ENCODE assay signal across 8 cellular contexts in genomic region chr10:110387983-110388681, GRCh38.
A peak's percentile ranks its signal among the peaks of the same experiment; 100 is the strongest.
DNase-seq lines count a peak whose midpoint lies in the region; ATAC-seq and TF ChIP-seq lines count a peak whose summit lies in the region.

No MANE protein-coding gene starts in this region.

- no peaks in the 10 kb centered on the region for H3K36me3 ChIP-seq in WERI-Rb-1

- no peaks in the 10 kb centered on the region for H3K36me3 Mint-ChIP-seq in nephron (ENCODE audit: low read depth)

- no peaks in the 10 kb centered on the region for H3K9me3 ChIP-seq in WERI-Rb-1 (ENCODE audit: severe bottlenecking)

- peak overlapping the region; percentile 62 for H3K27ac ChIP-seq in WERI-Rb-1

- H3K4me1 Mint-ChIP-seq in nephron: peaks cover 34% of the 10 kb centered on the region

- no peaks in the 10 kb centered on the region for H3K9me3 Mint-ChIP-seq in nephron

- TF ChIP-seq CTCF in WERI-Rb-1 (IDR thresholded peaks at IDR 0.05; ENCODE audit: low read depth, low read length) (no peak), nephron (IDR thresholded peaks at IDR 0.05; ENCODE audit: unreplicated experiment in 3 of 3) (no peak)

- H3K27me3 Mint-ChIP-seq in nephron (ENCODE audit: low read depth): peaks cover 13% of the 10 kb centered on the region

- DNase-seq in WERI-Rb-1 (peak; percentile 29), DMS153 treated with DMSO at 0.1 percent for 48 hours (lab: John Stamatoyannopoulos, UW; ENCODE audit: unreplicated experiment) (no peak), Ammon's horn (ENCODE audit: low spot score) (no peak), Right ventricle myocardium superior (no peak), dedifferentiated amniotic fluid mesenchymal stem cell (ENCODE audit: extremely low spot score) (no peak)

- peak overlapping the region in 2 of 3 experiments; percentile 19 to 22 for H3K27ac Mint-ChIP-seq in nephron

- peak; percentile 84 for ATAC-seq in GM18873 (IDR thresholded peaks at IDR 0.05; ENCODE audit: low FRiP score, unreplicated experiment)
- peak; percentile 80 for ATAC-seq in HG02763 (IDR thresholded peaks at IDR 0.05; ENCODE audit: unreplicated experiment)
- ATAC-seq in Right ventricle myocardium superior (ENCODE audit: poor library complexity): no peak

- intact Hi-C loops in Right ventricle myocardium superior (cut with DNase I): no loop called here

- H3K4me3 Mint-ChIP-seq in nephron: no peak overlapping the region

- no peaks in the 10 kb centered on the region for H3K27me3 ChIP-seq in WERI-Rb-1 (ENCODE audit: insufficient read depth, low read depth, severe bottlenecking)

- H3K4me3 ChIP-seq in WERI-Rb-1 (ENCODE audit: low read depth, low read length): no peak overlapping the region
